In the genomic region with DNA sequence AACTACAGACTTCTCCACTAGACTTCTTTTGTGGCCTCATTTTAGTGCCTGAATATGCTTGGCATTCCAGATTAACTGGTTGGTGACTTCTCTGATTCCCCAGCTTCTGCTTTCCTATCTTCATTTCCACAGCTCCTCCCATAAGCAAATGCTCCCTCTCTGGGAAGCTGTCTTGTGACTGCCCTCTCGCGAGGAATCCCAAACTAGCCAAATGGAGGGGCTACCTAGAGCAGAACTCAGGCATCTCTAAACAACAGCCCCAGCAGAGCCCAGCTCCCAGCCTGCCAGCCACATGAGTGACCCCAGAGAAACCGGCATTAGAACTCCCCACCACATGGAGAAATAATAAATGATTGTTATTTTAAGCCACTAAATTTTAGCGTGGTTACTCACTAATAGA, we compare ENCODE assay signal across 2 cellular contexts.
TF ChIP-seq lines count a peak whose summit lies in the region.

No MANE protein-coding gene starts in this region.

TF ChIP-seq in GM23338, 12 proteins besides CTCF, POLR2A, EP300 and RAD21:
- TF ChIP-seq, protein P1, sequence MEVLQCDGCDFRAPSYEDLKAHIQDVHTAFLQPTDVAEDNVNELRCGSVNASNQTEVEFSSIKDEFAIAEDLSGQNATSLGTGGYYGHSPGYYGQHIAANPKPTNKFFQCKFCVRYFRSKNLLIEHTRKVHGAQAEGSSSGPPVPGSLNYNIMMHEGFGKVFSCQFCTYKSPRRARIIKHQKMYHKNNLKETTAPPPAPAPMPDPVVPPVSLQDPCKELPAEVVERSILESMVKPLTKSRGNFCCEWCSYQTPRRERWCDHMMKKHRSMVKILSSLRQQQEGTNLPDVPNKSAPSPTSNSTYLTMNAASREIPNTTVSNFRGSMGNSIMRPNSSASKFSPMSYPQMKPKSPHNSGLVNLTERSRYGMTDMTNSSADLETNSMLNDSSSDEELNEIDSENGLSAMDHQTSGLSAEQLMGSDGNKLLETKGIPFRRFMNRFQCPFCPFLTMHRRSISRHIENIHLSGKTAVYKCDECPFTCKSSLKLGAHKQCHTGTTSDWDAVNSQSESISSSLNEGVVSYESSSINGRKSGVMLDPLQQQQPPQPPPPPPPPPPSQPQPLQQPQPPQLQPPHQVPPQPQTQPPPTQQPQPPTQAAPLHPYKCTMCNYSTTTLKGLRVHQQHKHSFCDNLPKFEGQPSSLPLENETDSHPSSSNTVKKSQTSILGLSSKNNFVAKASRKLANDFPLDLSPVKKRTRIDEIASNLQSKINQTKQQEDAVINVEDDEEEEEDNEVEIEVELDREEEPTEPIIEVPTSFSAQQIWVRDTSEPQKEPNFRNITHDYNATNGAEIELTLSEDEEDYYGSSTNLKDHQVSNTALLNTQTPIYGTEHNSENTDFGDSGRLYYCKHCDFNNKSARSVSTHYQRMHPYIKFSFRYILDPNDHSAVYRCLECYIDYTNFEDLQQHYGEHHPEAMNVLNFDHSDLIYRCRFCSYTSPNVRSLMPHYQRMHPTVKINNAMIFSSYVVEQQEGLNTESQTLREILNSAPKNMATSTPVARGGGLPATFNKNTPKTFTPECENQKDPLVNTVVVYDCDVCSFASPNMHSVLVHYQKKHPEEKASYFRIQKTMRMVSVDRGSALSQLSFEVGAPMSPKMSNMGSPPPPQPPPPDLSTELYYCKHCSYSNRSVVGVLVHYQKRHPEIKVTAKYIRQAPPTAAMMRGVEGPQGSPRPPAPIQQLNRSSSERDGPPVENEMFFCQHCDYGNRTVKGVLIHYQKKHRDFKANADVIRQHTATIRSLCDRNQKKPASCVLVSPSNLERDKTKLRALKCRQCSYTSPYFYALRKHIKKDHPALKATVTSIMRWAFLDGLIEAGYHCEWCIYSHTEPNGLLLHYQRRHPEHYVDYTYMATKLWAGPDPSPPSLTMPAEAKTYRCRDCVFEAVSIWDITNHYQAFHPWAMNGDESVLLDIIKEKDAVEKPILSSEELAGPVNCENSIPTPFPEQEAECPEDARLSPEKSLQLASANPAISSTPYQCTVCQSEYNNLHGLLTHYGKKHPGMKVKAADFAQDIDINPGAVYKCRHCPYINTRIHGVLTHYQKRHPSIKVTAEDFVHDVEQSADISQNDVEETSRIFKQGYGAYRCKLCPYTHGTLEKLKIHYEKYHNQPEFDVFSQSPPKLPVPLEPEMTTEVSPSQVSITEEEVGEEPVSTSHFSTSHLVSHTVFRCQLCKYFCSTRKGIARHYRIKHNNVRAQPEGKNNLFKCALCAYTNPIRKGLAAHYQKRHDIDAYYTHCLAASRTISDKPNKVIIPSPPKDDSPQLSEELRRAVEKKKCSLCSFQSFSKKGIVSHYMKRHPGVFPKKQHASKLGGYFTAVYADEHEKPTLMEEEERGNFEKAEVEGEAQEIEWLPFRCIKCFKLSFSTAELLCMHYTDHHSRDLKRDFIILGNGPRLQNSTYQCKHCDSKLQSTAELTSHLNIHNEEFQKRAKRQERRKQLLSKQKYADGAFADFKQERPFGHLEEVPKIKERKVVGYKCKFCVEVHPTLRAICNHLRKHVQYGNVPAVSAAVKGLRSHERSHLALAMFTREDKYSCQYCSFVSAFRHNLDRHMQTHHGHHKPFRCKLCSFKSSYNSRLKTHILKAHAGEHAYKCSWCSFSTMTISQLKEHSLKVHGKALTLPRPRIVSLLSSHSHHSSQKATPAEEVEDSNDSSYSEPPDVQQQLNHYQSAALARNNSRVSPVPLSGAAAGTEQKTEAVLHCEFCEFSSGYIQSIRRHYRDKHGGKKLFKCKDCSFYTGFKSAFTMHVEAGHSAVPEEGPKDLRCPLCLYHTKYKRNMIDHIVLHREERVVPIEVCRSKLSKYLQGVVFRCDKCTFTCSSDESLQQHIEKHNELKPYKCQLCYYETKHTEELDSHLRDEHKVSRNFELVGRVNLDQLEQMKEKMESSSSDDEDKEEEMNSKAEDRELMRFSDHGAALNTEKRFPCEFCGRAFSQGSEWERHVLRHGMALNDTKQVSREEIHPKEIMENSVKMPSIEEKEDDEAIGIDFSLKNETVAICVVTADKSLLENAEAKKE (CRISPR knock-in tag; IDR thresholded peaks at IDR 0.05): no peak
- no peak for TF ChIP-seq EZH2 (IDR thresholded peaks at IDR 0.05; ENCODE audit: low read depth, unreplicated experiment)
- no peak for TF ChIP-seq STAT1 (IDR thresholded peaks at IDR 0.05; ENCODE audit: unreplicated experiment)
- TF ChIP-seq ZNF331 (CRISPR knock-in tag; IDR thresholded peaks at IDR 0.05; ENCODE audit: low read depth): no peak
- TF ChIP-seq POLR2AphosphoS5 (IDR thresholded peaks at IDR 0.05; ENCODE audit: low read depth): no peak
- TF ChIP-seq NANOG (IDR thresholded peaks at IDR 0.05; ENCODE audit: borderline replicate concordance): no peak
- no peak for TF ChIP-seq REST (IDR thresholded peaks at IDR 0.05; ENCODE audit: unreplicated experiment)

TF ChIP-seq in WTC11, 78 proteins besides CTCF, POLR2A, EP300 and RAD21 (continued from another document):
- no peak for TF ChIP-seq ZBTB43 (CRISPR knock-in tag; IDR thresholded peaks at IDR 0.05)
- no peak for TF ChIP-seq E2F5 (CRISPR knock-in tag; IDR thresholded peaks at IDR 0.05)
